32 cellular contexts compared by ENCODE assay signal in the genomic region with DNA sequence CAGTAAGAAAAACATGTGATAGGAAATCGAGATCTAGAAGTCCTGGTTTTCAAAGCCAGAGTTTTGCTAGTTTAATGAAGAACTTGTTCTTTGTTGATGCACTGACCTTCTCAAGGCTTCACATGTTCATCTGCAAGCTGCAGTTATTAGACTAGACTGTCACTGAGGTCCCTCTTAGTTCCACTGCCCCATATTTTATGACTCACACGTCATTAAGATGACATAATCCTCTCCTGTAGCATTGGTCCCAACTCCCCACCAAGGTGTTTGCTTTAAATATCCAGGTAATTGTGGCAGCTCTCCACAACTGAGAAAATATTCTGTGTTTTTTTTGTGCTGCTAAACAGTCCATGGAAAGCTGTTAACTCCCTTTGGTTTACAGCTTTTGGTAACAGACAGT.
"Had no signal": no experiment of that assay in that cellular context is flagged by ENCODE, and none has a peak within 500 bp of the region (broad histone marks: within the 10 kb centered on the region; RNA-seq: fewer than 3 reads in every experiment).

No MANE protein-coding gene starts in this region.

- H2AFZ ChIP-seq: PC-9 had no signal

- H3K36me3 Mint-ChIP-seq: activated naive CD8-positive, alpha-beta T cell treated with anti-CD3 and anti-CD28 coated beads for 36 hours had no signal

- H3K27ac ChIP-seq: brain microvascular endothelial cell, PC-9, RWPE1 had no signal

- H3K36me3 ChIP-seq: brain microvascular endothelial cell, MG63 had no signal

- H3K4me1 Mint-ChIP-seq: activated CD4-positive, alpha-beta T cell treated with anti-CD3 and anti-CD28 coated beads, Interleukin-2, amount 10 ng/mL, durations not matched to agents 24 days and 14 days; activated naive CD8-positive, alpha-beta T cell treated with anti-CD3 and anti-CD28 coated beads for 36 hours; activated T-helper 17 cell treated with anti-CD3 and anti-CD28 coated beads, Interleukin-2, amount 50 U/mL, for 72 hours had no signal

- DNase-seq: activated CD4-positive, alpha-beta T cell treated with anti-CD3 and anti-CD28 coated beads, Interleukin-2, amount 10 ng/mL, durations not matched to agents 24 days and 14 days; activated CD4-positive, alpha-beta T cell treated with anti-CD3 and anti-CD28 coated beads, Interleukin-2, amount 50 U/mL, for 4 hours; activated CD8-positive, alpha-beta T cell treated with anti-CD3 and anti-CD28 coated beads for 36 hours; activated effector memory CD4-positive, alpha-beta T cell treated with anti-CD3 and anti-CD28 coated beads, Interleukin-2, amount 50 U/mL, for 16 hours; activated naive CD4-positive, alpha-beta T cell; activated naive CD4-positive, alpha-beta T cell treated with anti-CD3 and anti-CD28 coated beads, Interleukin-2, amount 50 U/mL, for 16 hours; activated naive CD8-positive, alpha-beta T cell treated with anti-CD3 and anti-CD28 coated beads for 36 hours; activated T-cell treated with anti-CD3 and anti-CD28 coated beads, Interleukin-2, amount 50 U/mL, for 1 hour; activated T-cell treated with anti-CD3 and anti-CD28 coated beads, Interleukin-2, amount 50 U/mL, for 72 hours; amniotic stem cell; aorta; brain microvascular endothelial cell; central memory CD4-positive, alpha-beta T cell; Kasumi-1; KG1; MG63; NCI-H1048; NCI-H1436 treated with DMSO at 0.1 percent for 48 hours; NCI-H187; NCI-H2029 treated with DMSO at 0.1 percent for 48 hours; NCI-H2107; NCI-H2171; NCI-H524 treated with DMSO at 0.1 percent for 48 hours; NCI-H82; NK-92 treated with Interleukin-12 subunit alpha and Interleukin-12 subunit beta, amount 100 ng/mL, for 24 hours; PC-9; SIG-M5; SW 1271; T1000 had no signal

- H3K9me3 Mint-ChIP-seq: activated CD4-positive, alpha-beta T cell treated with anti-CD3 and anti-CD28 coated beads, Interleukin-2, amount 10 ng/mL, durations not matched to agents 24 days and 14 days; activated CD8-positive, alpha-beta T cell treated with anti-CD3 and anti-CD28 coated beads for 36 hours; activated naive CD8-positive, alpha-beta T cell treated with anti-CD3 and anti-CD28 coated beads for 36 hours; activated T-cell treated with anti-CD3 and anti-CD28 coated beads, Interleukin-2, amount 50 U/mL, for 72 hours; activated T-helper 17 cell treated with anti-CD3 and anti-CD28 coated beads, Interleukin-2, amount 50 U/mL, for 72 hours had no signal

- H3K27ac Mint-ChIP-seq: activated CD4-positive, alpha-beta T cell treated with anti-CD3 and anti-CD28 coated beads, Interleukin-2, amount 10 ng/mL, durations not matched to agents 24 days and 14 days; activated CD8-positive, alpha-beta T cell treated with anti-CD3 and anti-CD28 coated beads for 36 hours; activated naive CD8-positive, alpha-beta T cell treated with anti-CD3 and anti-CD28 coated beads for 36 hours; activated T-cell treated with anti-CD3 and anti-CD28 coated beads, Interleukin-2, amount 50 U/mL, for 72 hours; activated T-helper 17 cell treated with anti-CD3 and anti-CD28 coated beads, Interleukin-2, amount 50 U/mL, for 72 hours had no signal

- H3K27me3 ChIP-seq: brain microvascular endothelial cell, MG63 had no signal

- H3K4me3 Mint-ChIP-seq: activated CD4-positive, alpha-beta T cell treated with anti-CD3 and anti-CD28 coated beads, Interleukin-2, amount 10 ng/mL, durations not matched to agents 24 days and 14 days; activated CD8-positive, alpha-beta T cell treated with anti-CD3 and anti-CD28 coated beads for 36 hours; activated naive CD8-positive, alpha-beta T cell treated with anti-CD3 and anti-CD28 coated beads for 36 hours; activated T-cell treated with anti-CD3 and anti-CD28 coated beads, Interleukin-2, amount 50 U/mL, for 72 hours; activated T-helper 17 cell treated with anti-CD3 and anti-CD28 coated beads, Interleukin-2, amount 50 U/mL, for 72 hours had no signal

- H3K27me3 Mint-ChIP-seq: activated CD4-positive, alpha-beta T cell treated with anti-CD3 and anti-CD28 coated beads, Interleukin-2, amount 10 ng/mL, durations not matched to agents 24 days and 14 days; activated naive CD8-positive, alpha-beta T cell treated with anti-CD3 and anti-CD28 coated beads for 36 hours had no signal

- H3K4me3 ChIP-seq: MG63, PC-9 had no signal

- H3K4me2 ChIP-seq: PC-9 had no signal

- H3K9me3 ChIP-seq: MG63 had no signal

- ATAC-seq: activated CD8-positive, alpha-beta T cell treated with anti-CD3 and anti-CD28 coated beads for 36 hours; activated T-cell treated with anti-CD3 and anti-CD28 coated beads, Interleukin-2, amount 50 U/mL, for 72 hours; activated T-helper 17 cell treated with anti-CD3 and anti-CD28 coated beads, Interleukin-2, amount 50 U/mL, for 72 hours; Right ventricle myocardium inferior had no signal
